Comparison of ENCODE assay signal across 3 cellular contexts in the genomic region with DNA sequence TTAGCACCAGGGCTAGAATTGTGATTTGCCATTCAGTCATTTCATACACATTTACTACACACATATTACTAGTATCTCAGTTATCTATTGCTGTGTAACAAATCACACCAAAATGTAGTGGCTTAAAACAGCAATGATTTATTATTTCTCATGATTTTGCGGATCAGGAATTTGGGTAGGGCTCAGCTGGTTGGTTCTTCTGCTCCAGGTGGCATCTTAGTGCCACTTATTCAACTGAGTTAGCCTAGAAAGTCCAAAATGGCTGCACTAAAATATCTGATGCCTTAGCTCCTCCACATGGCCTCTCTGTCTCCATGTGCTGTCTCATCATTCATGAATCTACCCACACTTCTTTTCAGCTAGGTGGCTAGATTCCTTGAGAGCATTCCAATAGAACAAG.
TF ChIP-seq lines count a peak whose summit lies in the region.

No MANE protein-coding gene starts in this region.

TF ChIP-seq in HepG2, 621 proteins besides CTCF, POLR2A, EP300 and RAD21:
- TF ChIP-seq IRF2 (CRISPR knock-in tag; IDR thresholded peaks at IDR 0.05) (no peak), ZNF136 (CRISPR knock-in tag; IDR thresholded peaks at IDR 0.05; ENCODE audit: low read depth) (no peak), GTF3A (CRISPR knock-in tag; conservative IDR thresholded peaks at IDR 0.05) (no peak), TCF12 (IDR thresholded peaks at IDR 0.05) (no peak), TCF12 (CRISPR knock-in tag; IDR thresholded peaks at IDR 0.05) (no peak), TAF15 (IDR thresholded peaks at IDR 0.05; ENCODE audit: low read depth, low read length, poor library complexity, severe bottlenecking) (no peak), ZNF331 (CRISPR knock-in tag; IDR thresholded peaks at IDR 0.05) (peak; percentile 100)

TF ChIP-seq in GM23338, 12 proteins besides CTCF, POLR2A, EP300 and RAD21:
- TF ChIP-seq ZNF331 (CRISPR knock-in tag; IDR thresholded peaks at IDR 0.05; ENCODE audit: low read depth) (peak; percentile 99), EZH2 (IDR thresholded peaks at IDR 0.05; ENCODE audit: low read depth, unreplicated experiment) (no peak), POLR2AphosphoS5 (IDR thresholded peaks at IDR 0.05; ENCODE audit: low read depth) (no peak)
- TF ChIP-seq, protein P1, sequence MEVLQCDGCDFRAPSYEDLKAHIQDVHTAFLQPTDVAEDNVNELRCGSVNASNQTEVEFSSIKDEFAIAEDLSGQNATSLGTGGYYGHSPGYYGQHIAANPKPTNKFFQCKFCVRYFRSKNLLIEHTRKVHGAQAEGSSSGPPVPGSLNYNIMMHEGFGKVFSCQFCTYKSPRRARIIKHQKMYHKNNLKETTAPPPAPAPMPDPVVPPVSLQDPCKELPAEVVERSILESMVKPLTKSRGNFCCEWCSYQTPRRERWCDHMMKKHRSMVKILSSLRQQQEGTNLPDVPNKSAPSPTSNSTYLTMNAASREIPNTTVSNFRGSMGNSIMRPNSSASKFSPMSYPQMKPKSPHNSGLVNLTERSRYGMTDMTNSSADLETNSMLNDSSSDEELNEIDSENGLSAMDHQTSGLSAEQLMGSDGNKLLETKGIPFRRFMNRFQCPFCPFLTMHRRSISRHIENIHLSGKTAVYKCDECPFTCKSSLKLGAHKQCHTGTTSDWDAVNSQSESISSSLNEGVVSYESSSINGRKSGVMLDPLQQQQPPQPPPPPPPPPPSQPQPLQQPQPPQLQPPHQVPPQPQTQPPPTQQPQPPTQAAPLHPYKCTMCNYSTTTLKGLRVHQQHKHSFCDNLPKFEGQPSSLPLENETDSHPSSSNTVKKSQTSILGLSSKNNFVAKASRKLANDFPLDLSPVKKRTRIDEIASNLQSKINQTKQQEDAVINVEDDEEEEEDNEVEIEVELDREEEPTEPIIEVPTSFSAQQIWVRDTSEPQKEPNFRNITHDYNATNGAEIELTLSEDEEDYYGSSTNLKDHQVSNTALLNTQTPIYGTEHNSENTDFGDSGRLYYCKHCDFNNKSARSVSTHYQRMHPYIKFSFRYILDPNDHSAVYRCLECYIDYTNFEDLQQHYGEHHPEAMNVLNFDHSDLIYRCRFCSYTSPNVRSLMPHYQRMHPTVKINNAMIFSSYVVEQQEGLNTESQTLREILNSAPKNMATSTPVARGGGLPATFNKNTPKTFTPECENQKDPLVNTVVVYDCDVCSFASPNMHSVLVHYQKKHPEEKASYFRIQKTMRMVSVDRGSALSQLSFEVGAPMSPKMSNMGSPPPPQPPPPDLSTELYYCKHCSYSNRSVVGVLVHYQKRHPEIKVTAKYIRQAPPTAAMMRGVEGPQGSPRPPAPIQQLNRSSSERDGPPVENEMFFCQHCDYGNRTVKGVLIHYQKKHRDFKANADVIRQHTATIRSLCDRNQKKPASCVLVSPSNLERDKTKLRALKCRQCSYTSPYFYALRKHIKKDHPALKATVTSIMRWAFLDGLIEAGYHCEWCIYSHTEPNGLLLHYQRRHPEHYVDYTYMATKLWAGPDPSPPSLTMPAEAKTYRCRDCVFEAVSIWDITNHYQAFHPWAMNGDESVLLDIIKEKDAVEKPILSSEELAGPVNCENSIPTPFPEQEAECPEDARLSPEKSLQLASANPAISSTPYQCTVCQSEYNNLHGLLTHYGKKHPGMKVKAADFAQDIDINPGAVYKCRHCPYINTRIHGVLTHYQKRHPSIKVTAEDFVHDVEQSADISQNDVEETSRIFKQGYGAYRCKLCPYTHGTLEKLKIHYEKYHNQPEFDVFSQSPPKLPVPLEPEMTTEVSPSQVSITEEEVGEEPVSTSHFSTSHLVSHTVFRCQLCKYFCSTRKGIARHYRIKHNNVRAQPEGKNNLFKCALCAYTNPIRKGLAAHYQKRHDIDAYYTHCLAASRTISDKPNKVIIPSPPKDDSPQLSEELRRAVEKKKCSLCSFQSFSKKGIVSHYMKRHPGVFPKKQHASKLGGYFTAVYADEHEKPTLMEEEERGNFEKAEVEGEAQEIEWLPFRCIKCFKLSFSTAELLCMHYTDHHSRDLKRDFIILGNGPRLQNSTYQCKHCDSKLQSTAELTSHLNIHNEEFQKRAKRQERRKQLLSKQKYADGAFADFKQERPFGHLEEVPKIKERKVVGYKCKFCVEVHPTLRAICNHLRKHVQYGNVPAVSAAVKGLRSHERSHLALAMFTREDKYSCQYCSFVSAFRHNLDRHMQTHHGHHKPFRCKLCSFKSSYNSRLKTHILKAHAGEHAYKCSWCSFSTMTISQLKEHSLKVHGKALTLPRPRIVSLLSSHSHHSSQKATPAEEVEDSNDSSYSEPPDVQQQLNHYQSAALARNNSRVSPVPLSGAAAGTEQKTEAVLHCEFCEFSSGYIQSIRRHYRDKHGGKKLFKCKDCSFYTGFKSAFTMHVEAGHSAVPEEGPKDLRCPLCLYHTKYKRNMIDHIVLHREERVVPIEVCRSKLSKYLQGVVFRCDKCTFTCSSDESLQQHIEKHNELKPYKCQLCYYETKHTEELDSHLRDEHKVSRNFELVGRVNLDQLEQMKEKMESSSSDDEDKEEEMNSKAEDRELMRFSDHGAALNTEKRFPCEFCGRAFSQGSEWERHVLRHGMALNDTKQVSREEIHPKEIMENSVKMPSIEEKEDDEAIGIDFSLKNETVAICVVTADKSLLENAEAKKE (CRISPR knock-in tag; IDR thresholded peaks at IDR 0.05) = no peak

TF ChIP-seq in HEK293, 187 proteins besides CTCF, POLR2A, EP300 and RAD21:
- peak; percentile 81 for TF ChIP-seq SETDB1 (IDR thresholded peaks at IDR 0.05; ENCODE audit: insufficient read length, low read length)
- TF ChIP-seq ATF2 (tag by site-specific recombination; IDR thresholded peaks at IDR 0.05; ENCODE audit: low read depth) = no peak
